8 cellular contexts compared by ENCODE assay signal in the genomic region with DNA sequence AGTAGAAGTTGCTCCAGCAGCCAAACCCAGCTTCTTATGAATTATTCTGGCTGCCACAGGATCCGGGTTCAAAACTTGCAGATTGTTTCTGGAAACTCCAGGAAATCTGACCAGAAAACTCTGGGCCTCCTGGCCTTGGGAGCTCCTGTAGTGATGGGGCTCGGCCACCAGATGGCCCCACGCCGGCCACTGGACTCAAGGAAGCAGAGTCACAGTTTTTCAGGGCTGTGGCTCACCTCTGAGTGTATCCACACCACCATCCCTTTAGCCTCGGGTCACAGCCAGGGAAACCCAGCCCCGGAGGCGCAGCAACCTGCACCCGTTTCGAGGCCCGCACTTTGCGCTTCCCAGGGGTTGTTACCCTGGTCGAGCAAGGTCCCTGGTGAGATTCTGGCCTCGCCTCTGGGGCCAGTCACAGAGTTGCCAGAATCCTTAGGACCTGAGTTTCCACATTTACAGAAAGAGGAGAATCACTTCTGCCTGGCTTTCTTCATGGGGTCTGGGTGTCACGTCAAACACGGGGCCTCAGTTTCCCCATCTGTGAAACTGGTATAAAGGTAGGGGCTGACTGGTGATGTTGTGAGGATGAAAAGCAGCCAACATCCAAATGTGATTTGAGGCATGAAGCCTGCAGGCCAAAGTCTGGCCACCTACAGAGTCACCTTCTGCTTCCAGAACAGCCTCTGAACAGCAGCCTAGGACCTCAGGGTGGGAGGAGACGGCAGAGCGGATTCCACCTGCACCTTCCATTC. TPM values are rescaled to one million over a fixed set of nuclear protein-coding genes. Genes with fewer than 3 reads are reported as not detected.
DNase-seq lines count a peak whose midpoint lies in the region; ATAC-seq and TF ChIP-seq lines count a peak whose summit lies in the region.

No MANE protein-coding gene starts in this region.

- H3K4me1 ChIP-seq in HEK293 (ENCODE audit: control insufficient read depth, insufficient read depth, low read length) (no peaks in the 10 kb centered on the region), RWPE2 (ENCODE audit: insufficient read depth, poor library complexity, severe bottlenecking) (no peaks in the 10 kb centered on the region)

- no peak overlapping the region for H3K27ac ChIP-seq in HEK293 (ENCODE audit: extremely low read depth, low read depth, low read length)
- no peak overlapping the region for H3K27ac ChIP-seq in RWPE2 (ENCODE audit: poor library complexity, severe bottlenecking)

- POLR2A ChIA-PET in HEK293 (lab: Yijun Ruan, JAX), result interaction anchor here (0.6 to 1.4 kb wide), 4 partner anchors 22 to 237 kb away, joined by 3 to 12 read pairs (median 7); a partner anchor contains a TSS

- no peaks in the 10 kb centered on the region for H3K36me3 ChIP-seq in HEK293 (ENCODE audit: control insufficient read depth in 2 of 2, insufficient read depth in 1 of 2, low read length in 2 of 2)
- no peaks in the 10 kb centered on the region for H3K36me3 ChIP-seq in RWPE2 (ENCODE audit: low read depth)

- H3K9me3 ChIP-seq in HEK293 (ENCODE audit: control insufficient read depth, insufficient read depth, low read depth, low read length), result no peaks in the 10 kb centered on the region
- no peaks in the 10 kb centered on the region for H3K9me3 ChIP-seq in RWPE2 (ENCODE audit: severe bottlenecking)

- DNase-seq in COR-L47 (lab: John Stamatoyannopoulos, UW) (peak; percentile 52), RWPE2 (ENCODE audit: low spot score) (no peak), amniotic epithelial cell (ENCODE audit: low read depth) (peak; percentile 66), left ventricle myocardium superior (peak; percentile 87), pulmonary artery endothelial cell (ENCODE audit: low read depth, low spot score) (peak; percentile 29)

- intact Hi-C loops in left ventricle myocardium superior (cut with micrococcal nuclease), result no loop called here

- H3K27me3 ChIP-seq in RWPE2 (ENCODE audit: insufficient read depth, poor library complexity, severe bottlenecking), result no peaks in the 10 kb centered on the region

- peak; percentile 86 for ATAC-seq in RWPE2 (ENCODE audit: low read depth)
- peak; percentile 76 for ATAC-seq in left ventricle myocardium superior
- no peak for ATAC-seq in GM19452 (IDR thresholded peaks at IDR 0.05; ENCODE audit: unreplicated experiment)
- no peak for ATAC-seq in GM19351 (IDR thresholded peaks at IDR 0.05; ENCODE audit: unreplicated experiment)

- H3K4me3 ChIP-seq in HEK293 (ENCODE audit: low read depth, low read length) (no peak overlapping the region), RWPE2 (ENCODE audit: severe bottlenecking) (no peak overlapping the region)

- CTCF ChIA-PET in HEK293 (lab: Yijun Ruan, JAX), result interaction anchor here (0.5 to 3.9 kb wide), 50 partner anchors 8 to 284 kb away, joined by 3 to 51 read pairs (median 4); no protein-coding TSS in a partner anchor

- TF ChIP-seq CTCF in HEK293 (tag by site-specific recombination; IDR thresholded peaks at IDR 0.05), result peak; percentile 75
- peak; percentile 99 for TF ChIP-seq CTCF in RWPE2 (IDR thresholded peaks at IDR 0.05; ENCODE audit: poor library complexity, severe bottlenecking)

TF ChIP-seq in HEK293, 187 proteins besides CTCF, POLR2A, EP300 and RAD21:
- peak; percentile 60 for TF ChIP-seq ZNF2 (tag by site-specific recombination; IDR thresholded peaks at IDR 0.05)
- peak; percentile 40; the same call in 1 of the 2 replicates for TF ChIP-seq ZSCAN30 (tag by site-specific recombination; IDR thresholded peaks at IDR 0.05)
- TF ChIP-seq ZBTB17 (tag by site-specific recombination; IDR thresholded peaks at IDR 0.05), result peak; percentile 51; the same call in 1 of the 2 replicates
- TF ChIP-seq ZNF335 (tag by site-specific recombination; conservative IDR thresholded peaks at IDR 0.05), result peak; percentile 98
- 0 out of 2 replicates have a peak, but pooled peaks have one; percentile 15 for TF ChIP-seq ZNF341 (tag by site-specific recombination; IDR thresholded peaks at IDR 0.05; ENCODE audit: low read depth)
- TF ChIP-seq ZNF391 (tag by site-specific recombination; IDR thresholded peaks at IDR 0.05; ENCODE audit: borderline replicate concordance, low read depth), result no peak
- no peak for TF ChIP-seq KLF8 (tag by site-specific recombination; IDR thresholded peaks at IDR 0.05)
- TF ChIP-seq ZNF654 (tag by site-specific recombination; IDR thresholded peaks at IDR 0.05; ENCODE audit: low read depth), result peak; percentile 57
- TF ChIP-seq ZBTB48 (tag by site-specific recombination; IDR thresholded peaks at IDR 0.05), result 0 out of 2 replicates have a peak, but pooled peaks have one; percentile 8

RNA-seq across cellular contexts. Expression of a gene that starts 53.5 kb away (rescaled TPM):
- total RNA-seq in left ventricle myocardium superior (not detected), pulmonary artery endothelial cell (not detected in 2 replicates)

Comparison
In these comparisons a context has a peak if more than half of its experiments do, and no peak if none do; other contexts are left out.
1. ATAC-seq: peak in RWPE2 (single experiment) and left ventricle myocardium superior (single experiment); none in GM19452 (single experiment) and GM19351 (single experiment).